8 cellular contexts compared by ENCODE assay signal in genomic region chr7:105675873-105676484, GRCh38.
DNase-seq lines count a peak whose midpoint lies in the region; ATAC-seq and TF ChIP-seq lines count a peak whose summit lies in the region.

No MANE protein-coding gene starts in this region.

- no peaks in the 10 kb centered on the region for H3K36me3 Mint-ChIP-seq in activated naive CD8-positive, alpha-beta T cell treated with anti-CD3 and anti-CD28 coated beads, Interleukin-2, amount 10 ng/mL, durations not matched to agents 7 days and 5 days

- no peak for TF ChIP-seq CTCF in HL-60 (IDR thresholded peaks at IDR 0.05; ENCODE audit: insufficient read depth, low read length)
- no peak for TF ChIP-seq CTCF in GM20000 (IDR thresholded peaks at IDR 0.05; ENCODE audit: extremely low read depth, missing control alignments)

- POLR2A ChIA-PET in activated naive CD8-positive, alpha-beta T cell treated with anti-CD3 and anti-CD28 coated beads, Interleukin-2, amount 10 ng/mL, durations not matched to agents 7 days and 5 days (lab: Charles Lee) = interaction anchor here (1.7 kb wide), 1 partner anchor 16 kb away, joined by 7 read pairs; no protein-coding TSS in a partner anchor

- no peaks in the 10 kb centered on the region for H3K27me3 Mint-ChIP-seq in activated naive CD8-positive, alpha-beta T cell treated with anti-CD3 and anti-CD28 coated beads, Interleukin-2, amount 10 ng/mL, durations not matched to agents 7 days and 5 days

- H3K27ac Mint-ChIP-seq in activated naive CD8-positive, alpha-beta T cell treated with anti-CD3 and anti-CD28 coated beads, Interleukin-2, amount 10 ng/mL, durations not matched to agents 7 days and 5 days = peak overlapping the region; percentile 25

- H3K4me3 Mint-ChIP-seq in activated naive CD8-positive, alpha-beta T cell treated with anti-CD3 and anti-CD28 coated beads, Interleukin-2, amount 10 ng/mL, durations not matched to agents 7 days and 5 days = no peak overlapping the region

- H3K4me1 Mint-ChIP-seq in activated naive CD8-positive, alpha-beta T cell treated with anti-CD3 and anti-CD28 coated beads, Interleukin-2, amount 10 ng/mL, durations not matched to agents 7 days and 5 days = peaks cover 34% of the 10 kb centered on the region

- H3K27ac ChIP-seq in HL-60 (replicated peaks) = peak overlapping the region; percentile 86

- peak; percentile 75 for ATAC-seq in activated naive CD8-positive, alpha-beta T cell treated with anti-CD3 and anti-CD28 coated beads, Interleukin-2, amount 10 ng/mL, durations not matched to agents 7 days and 5 days (ENCODE audit: low read depth)
- ATAC-seq in HG02970 (IDR thresholded peaks at IDR 0.05; ENCODE audit: low FRiP score, unreplicated experiment) (no peak), GM21447 (IDR thresholded peaks at IDR 0.05; ENCODE audit: unreplicated experiment) (no peak)

- H3K4me3 ChIP-seq in HL-60 (replicated peaks; ENCODE audit: insufficient read depth, low read length) = no peak overlapping the region

- H3K9me3 Mint-ChIP-seq in activated naive CD8-positive, alpha-beta T cell treated with anti-CD3 and anti-CD28 coated beads, Interleukin-2, amount 10 ng/mL, durations not matched to agents 7 days and 5 days = no peaks in the 10 kb centered on the region

- no peaks in the 10 kb centered on the region for H3K27me3 ChIP-seq in HL-60 (ENCODE audit: insufficient read depth, poor library complexity, severe bottlenecking)

- peak in 1 of 2 experiments; percentile 84 for DNase-seq in HL-60 (ENCODE audit: low read depth in 1 of 2, low spot score in 1 of 2)
- peak; percentile 62 for DNase-seq in T-helper 9 cell
- DNase-seq in activated naive CD8-positive, alpha-beta T cell treated with anti-CD3 and anti-CD28 coated beads, Interleukin-2, amount 10 ng/mL, durations not matched to agents 7 days and 5 days = peak; percentile 45
- DNase-seq in stimulated activated CD8-positive, alpha-beta memory T cell treated with anti-CD3 and anti-CD28 coated beads, Interleukin-12 subunit alpha, Interleukin-12 subunit beta, amount 100 ng/mL, for 1 hour (ENCODE audit: low read depth) = peak; percentile 42
- no peak for DNase-seq in SIG-M5 treated with dmso at 0.1 percent for 504 hours (lab: John Stamatoyannopoulos, UW; ENCODE audit: unreplicated experiment)
- DNase-seq in GM20000 (ENCODE audit: low spot score) = no peak

Comparison
In these comparisons a context has a peak if more than half of its experiments do, and no peak if none do; other contexts are left out.
1. DNase-seq: peak in T-helper 9 cell (single experiment), activated naive CD8-positive, alpha-beta T cell treated with anti-CD3 and anti-CD28 coated beads, Interleukin-2, amount 10 ng/mL, durations not matched to agents 7 days and 5 days (single experiment) and stimulated activated CD8-positive, alpha-beta memory T cell treated with anti-CD3 and anti-CD28 coated beads, Interleukin-12 subunit alpha, Interleukin-12 subunit beta, amount 100 ng/mL, for 1 hour (single experiment); none in SIG-M5 treated with dmso at 0.1 percent for 504 hours (single experiment) and GM20000 (single experiment).